In genomic region chr18:62991959-62992358, GRCh38 we compare ENCODE assay signal across 2 cellular contexts.
TF ChIP-seq lines count a peak whose summit lies in the region.

No MANE protein-coding gene starts in this region.

TF ChIP-seq in GM23338, 12 proteins besides CTCF, POLR2A, EP300 and RAD21 (continued from another document):
- TF ChIP-seq ZNF462 (CRISPR knock-in tag; IDR thresholded peaks at IDR 0.05) (no peak), REST (IDR thresholded peaks at IDR 0.05; ENCODE audit: unreplicated experiment) (no peak), JUNB (IDR thresholded peaks at IDR 0.05; ENCODE audit: unreplicated experiment) (no peak), STAT1 (IDR thresholded peaks at IDR 0.05; ENCODE audit: unreplicated experiment) (no peak), CREB1 (CRISPR knock-in tag; IDR thresholded peaks at IDR 0.05; ENCODE audit: low read depth) (no peak)
TF ChIP-seq in GM23338: peak in this region for 0.

TF ChIP-seq in K562, 482 proteins besides CTCF, POLR2A, EP300 and RAD21 (continued from another document):
- TF ChIP-seq THRA (IDR thresholded peaks at IDR 0.05) (no peak), LARP7 (IDR thresholded peaks at IDR 0.05) (no peak), ZBTB11 (CRISPR knock-in tag; IDR thresholded peaks at IDR 0.05) (0 out of 6 replicates have a peak, but pooled peaks of 1 of the 3 experiments have one; percentile 9), POLR2G (IDR thresholded peaks at IDR 0.05; ENCODE audit: low read depth, low read length) (0 out of 2 replicates have a peak, but pooled peaks have one; percentile 30), ASH1L (IDR thresholded peaks at IDR 0.05; ENCODE audit: borderline replicate concordance, low read depth, partially characterized antibody) (no peak), MEIS2 (IDR thresholded peaks at IDR 0.05; ENCODE audit: partially characterized antibody) (peak; percentile 36), E2F6 (IDR thresholded peaks at IDR 0.05; ENCODE audit: borderline replicate concordance in 1 of 2, extremely low read depth in 1 of 2, insufficient read depth in 1 of 2, insufficient read length in 1 of 2, low read depth in 1 of 2, low read length in 1 of 2, poor library complexity in 1 of 2, severe bottlenecking in 1 of 2) (peak in 1 of 2 experiments; percentile 35), CBX1 (IDR thresholded peaks at IDR 0.05; ENCODE audit: low read depth) (peak; percentile 60; the same call in 1 of the 2 replicates), SMAD4 (CRISPR knock-in tag; conservative IDR thresholded peaks at IDR 0.05) (0 out of 2 replicates have a peak, but pooled peaks have one; percentile 16), ETS1 (conservative IDR thresholded peaks at IDR 0.05; ENCODE audit: control insufficient read depth, low read depth, low read length) (0 out of 2 replicates have a peak, but pooled peaks have one; percentile 37), ZNF695 (CRISPR knock-in tag; IDR thresholded peaks at IDR 0.05) (no peak), NR2C2 (CRISPR knock-in tag; IDR thresholded peaks at IDR 0.05) (no peak), NR2C2 (tag; IDR thresholded peaks at IDR 0.05) (peak; percentile 31; the same call in 1 of the 2 replicates), RB1 (IDR thresholded peaks at IDR 0.05; ENCODE audit: low read depth) (peak; percentile 55; the same call in 1 of the 2 replicates), CTCFL (IDR thresholded peaks at IDR 0.05; ENCODE audit: borderline replicate concordance, insufficient read depth, low read depth, low read length, poor library complexity, severe bottlenecking) (peak; percentile 91), VEZF1 (CRISPR knock-in tag; IDR thresholded peaks at IDR 0.05) (no peak), MAZ (CRISPR knock-in tag; conservative IDR thresholded peaks at IDR 0.05 in 1 of 2, IDR thresholded peaks at IDR 0.05 in 1 of 2) (peak in 1 of 2 experiments; percentile 24; a peak in 1 of 4 replicates), PHF8 (IDR thresholded peaks at IDR 0.05; ENCODE audit: borderline replicate concordance, low read length) (no peak), NR2C1 (IDR thresholded peaks at IDR 0.05) (peak; percentile 54), NR2C1 (tag; IDR thresholded peaks at IDR 0.05) (peak; percentile 64), AFF1 (IDR thresholded peaks at IDR 0.05; ENCODE audit: low read depth in 1 of 2, partially characterized antibody in 2 of 2) (no peak), ZBTB2 (IDR thresholded peaks at IDR 0.05) (peak; percentile 90), RBFOX2 (IDR thresholded peaks at IDR 0.05; ENCODE audit: low read depth, low read length) (peak; percentile 45; the same call in 1 of the 2 replicates), ZBTB1 (CRISPR knock-in tag; IDR thresholded peaks at IDR 0.05; ENCODE audit: borderline replicate concordance, low read depth) (no peak), ZNF398 (CRISPR knock-in tag; IDR thresholded peaks at IDR 0.05) (no peak), HMGN3 (IDR thresholded peaks at IDR 0.05; ENCODE audit: borderline replicate concordance, extremely low read depth, insufficient read length, low read depth, low read length) (no peak), NRF1 (conservative IDR thresholded peaks at IDR 0.05 in 1 of 2, IDR thresholded peaks at IDR 0.05 in 1 of 2) (peak; percentile 89 to 92), CREM (IDR thresholded peaks at IDR 0.05; ENCODE audit: low read depth) (peak; percentile 24; the same call in 1 of the 2 replicates), ZFP30 (CRISPR knock-in tag; IDR thresholded peaks at IDR 0.05; ENCODE audit: borderline replicate concordance) (no peak), ZBTB33 (CRISPR knock-in tag; IDR thresholded peaks at IDR 0.05) (peak; percentile 90)
